In genomic region chr11:16773981-16774710, GRCh38 we compare ENCODE assay signal across 19 cellular contexts. TPM values are rescaled to one million over a fixed set of nuclear protein-coding genes. Genes with fewer than 3 reads are reported as not detected.
A peak's percentile ranks its signal among the peaks of the same experiment; 100 is the strongest.
DNase-seq lines count a peak whose midpoint lies in the region; ATAC-seq and TF ChIP-seq lines count a peak whose summit lies in the region.
"Had no signal": no experiment of that assay in that cellular context is flagged by ENCODE, and none has a peak within 500 bp of the region (broad histone marks: within the 10 kb centered on the region; RNA-seq: fewer than 3 reads in every experiment).

No MANE protein-coding gene starts in this region.

- no peaks in the 10 kb centered on the region for H3K36me3 ChIP-seq in endodermal cell (ENCODE audit: control insufficient read depth, insufficient read depth, low read length)

- no peaks in the 10 kb centered on the region for H3K4me1 ChIP-seq in endodermal cell (ENCODE audit: control insufficient read depth, insufficient read depth, low read length)

- H3K27ac ChIP-seq in endodermal cell (ENCODE audit: low read depth, low read length): no peak overlapping the region
- H3K27ac ChIP-seq: KMS-11 had no signal

- no peak overlapping the region for H3K4me3 Mint-ChIP-seq in stimulated activated naive CD8-positive, alpha-beta T cell treated with anti-CD3 and anti-CD28 coated beads, Interleukin-15, amount 100 ng/mL, for 72 hours
- H3K4me3 Mint-ChIP-seq in endodermal cell: no peak overlapping the region
- no peak overlapping the region for H3K4me3 Mint-ChIP-seq in osteocyte (ENCODE audit: unreplicated experiment)
- H3K4me3 Mint-ChIP-seq in T-cell: no peak overlapping the region
- no peak overlapping the region for H3K4me3 Mint-ChIP-seq in HFFc6
- H3K4me3 Mint-ChIP-seq: CD8-positive, alpha-beta memory T cell had no signal

- peak overlapping the region; percentile 12 to 31 for H3K27ac Mint-ChIP-seq in stimulated activated naive CD8-positive, alpha-beta T cell treated with anti-CD3 and anti-CD28 coated beads, Interleukin-15, amount 100 ng/mL, for 72 hours
- no peak overlapping the region for H3K27ac Mint-ChIP-seq in endodermal cell
- H3K27ac Mint-ChIP-seq in osteocyte (ENCODE audit: unreplicated experiment): no peak overlapping the region
- H3K27ac Mint-ChIP-seq in T-cell: no peak overlapping the region
- no peak overlapping the region for H3K27ac Mint-ChIP-seq in HFFc6
- H3K27ac Mint-ChIP-seq: CD8-positive, alpha-beta memory T cell had no signal

- CTCF ChIA-PET in T-cell (lab: Charles Lee): no interaction called here

- H3K27me3 Mint-ChIP-seq in stimulated activated naive CD8-positive, alpha-beta T cell treated with anti-CD3 and anti-CD28 coated beads, Interleukin-15, amount 100 ng/mL, for 72 hours: no peaks in the 10 kb centered on the region
- no peaks in the 10 kb centered on the region for H3K27me3 Mint-ChIP-seq in endodermal cell (ENCODE audit: insufficient read depth)
- no peaks in the 10 kb centered on the region for H3K27me3 Mint-ChIP-seq in osteocyte (ENCODE audit: unreplicated experiment)
- H3K27me3 Mint-ChIP-seq in T-cell: no peaks in the 10 kb centered on the region
- peaks cover 35% of the 10 kb centered on the region for H3K27me3 Mint-ChIP-seq in HFFc6 (ENCODE audit: insufficient read depth)

- H3K9me3 ChIP-seq in endodermal cell (ENCODE audit: control insufficient read depth, low read length): no peaks in the 10 kb centered on the region

- H3K9me3 Mint-ChIP-seq in stimulated activated naive CD8-positive, alpha-beta T cell treated with anti-CD3 and anti-CD28 coated beads, Interleukin-15, amount 100 ng/mL, for 72 hours: no peaks in the 10 kb centered on the region
- H3K9me3 Mint-ChIP-seq in endodermal cell: no peaks in the 10 kb centered on the region
- no peaks in the 10 kb centered on the region for H3K9me3 Mint-ChIP-seq in osteocyte (ENCODE audit: unreplicated experiment)
- H3K9me3 Mint-ChIP-seq in T-cell: no peaks in the 10 kb centered on the region
- H3K9me3 Mint-ChIP-seq in HFFc6: no peaks in the 10 kb centered on the region

- H3K4me3 ChIP-seq in endodermal cell (ENCODE audit: low read length): no peak overlapping the region

- no peak overlapping the region for H3K9ac ChIP-seq in endodermal cell (ENCODE audit: extremely low read depth, low read length, poor library complexity, severe bottlenecking)
- H3K9ac ChIP-seq: KMS-11 had no signal

- no peaks in the 10 kb centered on the region for H3K27me3 ChIP-seq in endodermal cell (ENCODE audit: control insufficient read depth, insufficient read depth, low read length, poor library complexity, severe bottlenecking)

- TF ChIP-seq CTCF in endodermal cell (conservative IDR thresholded peaks at IDR 0.05): no peak
- no peak for TF ChIP-seq CTCF in osteocyte (IDR thresholded peaks at IDR 0.05)
- TF ChIP-seq CTCF in HFFc6 (IDR thresholded peaks at IDR 0.05): no peak

- no peaks in the 10 kb centered on the region for H3K4me1 Mint-ChIP-seq in stimulated activated naive CD8-positive, alpha-beta T cell treated with anti-CD3 and anti-CD28 coated beads, Interleukin-15, amount 100 ng/mL, for 72 hours
- peaks cover 14% of the 10 kb centered on the region for H3K4me1 Mint-ChIP-seq in endodermal cell
- no peaks in the 10 kb centered on the region for H3K4me1 Mint-ChIP-seq in osteocyte (ENCODE audit: unreplicated experiment)
- H3K4me1 Mint-ChIP-seq in T-cell: no peaks in the 10 kb centered on the region
- no peaks in the 10 kb centered on the region for H3K4me1 Mint-ChIP-seq in HFFc6 (ENCODE audit: low read depth)
- H3K4me1 Mint-ChIP-seq: CD8-positive, alpha-beta memory T cell had no signal

- no peak for DNase-seq in stimulated activated naive CD8-positive, alpha-beta T cell treated with anti-CD3 and anti-CD28 coated beads, Interleukin-15, amount 100 ng/mL, for 72 hours
- DNase-seq in stimulated activated naive CD8-positive, alpha-beta T cell treated with anti-CD3 and anti-CD28 coated beads, Interleukin-15, Interleukin-2, amounts not matched to agents 100 U/mL and 50 U/mL, for 24 hours: no peak
- DNase-seq in endodermal cell: peak; percentile 51
- peak; percentile 67 for DNase-seq in osteocyte (ENCODE audit: extremely low spot score, unreplicated experiment)
- no peak for DNase-seq in T-cell
- DNase-seq in HFFc6: no peak
- no peak for DNase-seq in stimulated activated naive CD4-positive, alpha-beta T cell treated with Interleukin-2 at 50 U/mL for 16 hours (lab: John Stamatoyannopoulos, UW)
- DNase-seq: C1 segment of cervical spinal cord; CD8-positive, alpha-beta memory T cell; DMS79; MV-4-11; NCI-H1417; NCI-H187; NCI-H2107; NCI-H510A; NCI-H774; OCI-M1; SHP77 treated with DMSO at 0.1 percent for 48 hours had no signal

- 85 to 92% methylated on average over 6 of the region's 7 CpGs for WGBS in endodermal cell (ENCODE audit: insufficient coverage in 1 of 2, insufficient read length in 1 of 2), 2 experiments

- POLR2A ChIA-PET in T-cell (lab: Charles Lee): no interaction called here

- H3K36me3 Mint-ChIP-seq in endodermal cell (ENCODE audit: low read depth) (peaks cover 5% of the 10 kb centered on the region), osteocyte (ENCODE audit: unreplicated experiment) (no peaks in the 10 kb centered on the region), T-cell (peaks cover 4% of the 10 kb centered on the region), HFFc6 (ENCODE audit: low read depth) (no peaks in the 10 kb centered on the region)
- H3K36me3 Mint-ChIP-seq: CD8-positive, alpha-beta memory T cell had no signal

- ATAC-seq in stimulated activated naive CD8-positive, alpha-beta T cell treated with anti-CD3 and anti-CD28 coated beads, Interleukin-15, amount 100 ng/mL, for 72 hours: no peak
- ATAC-seq in stimulated activated naive CD8-positive, alpha-beta T cell treated with anti-CD3 and anti-CD28 coated beads, Interleukin-15, Interleukin-2, amounts not matched to agents 100 U/mL and 50 U/mL, for 24 hours: no peak
- no peak for ATAC-seq in T-cell (replicated peaks in 1 of 4)

RNA-seq across cellular contexts. Expression of gene C11orf58, which starts 35.7 kb away (rescaled TPM):
- total RNA-seq in endodermal cell (100 to 1,000 TPM; 162 to 183 TPM), osteocyte (143 and 150 TPM in 2 replicates), T-cell (100 to 1,000 TPM; 120 to 145 (median 133) TPM)
- 199 TPM for polyA plus RNA-seq in endodermal cell (2013, experiment 1 of 2)
- polyA plus RNA-seq in endodermal cell (2013, experiment 2 of 2): 191 TPM
- 100 to 1,000 TPM; 107 to 166 (median 144) TPM for total RNA-seq in HFFc6 (2021; fragmentation: NEBNext Ultra II Directional; extraction: Animal tissue kit (Norgen Biotek cat#: 25700))

Comparison
In these comparisons a context has a peak if more than half of its experiments do, and no peak if none do; other contexts are left out.
1. DNase-seq: peak in endodermal cell (single experiment) and osteocyte (single experiment); none in stimulated activated naive CD8-positive, alpha-beta T cell treated with anti-CD3 and anti-CD28 coated beads, Interleukin-15, amount 100 ng/mL, for 72 hours (0 of 2), stimulated activated naive CD8-positive, alpha-beta T cell treated with anti-CD3 and anti-CD28 coated beads, Interleukin-15, Interleukin-2, amounts not matched to agents 100 U/mL and 50 U/mL, for 24 hours (single experiment), T-cell (0 of 34), HFFc6 (single experiment) and stimulated activated naive CD4-positive, alpha-beta T cell treated with Interleukin-2 at 50 U/mL for 16 hours (single experiment).
2. H3K27ac Mint-ChIP-seq: peak in stimulated activated naive CD8-positive, alpha-beta T cell treated with anti-CD3 and anti-CD28 coated beads, Interleukin-15, amount 100 ng/mL, for 72 hours (2 of 2); none in endodermal cell (single experiment), osteocyte (single experiment), T-cell (0 of 2) and HFFc6 (single experiment).